In the genomic region with DNA sequence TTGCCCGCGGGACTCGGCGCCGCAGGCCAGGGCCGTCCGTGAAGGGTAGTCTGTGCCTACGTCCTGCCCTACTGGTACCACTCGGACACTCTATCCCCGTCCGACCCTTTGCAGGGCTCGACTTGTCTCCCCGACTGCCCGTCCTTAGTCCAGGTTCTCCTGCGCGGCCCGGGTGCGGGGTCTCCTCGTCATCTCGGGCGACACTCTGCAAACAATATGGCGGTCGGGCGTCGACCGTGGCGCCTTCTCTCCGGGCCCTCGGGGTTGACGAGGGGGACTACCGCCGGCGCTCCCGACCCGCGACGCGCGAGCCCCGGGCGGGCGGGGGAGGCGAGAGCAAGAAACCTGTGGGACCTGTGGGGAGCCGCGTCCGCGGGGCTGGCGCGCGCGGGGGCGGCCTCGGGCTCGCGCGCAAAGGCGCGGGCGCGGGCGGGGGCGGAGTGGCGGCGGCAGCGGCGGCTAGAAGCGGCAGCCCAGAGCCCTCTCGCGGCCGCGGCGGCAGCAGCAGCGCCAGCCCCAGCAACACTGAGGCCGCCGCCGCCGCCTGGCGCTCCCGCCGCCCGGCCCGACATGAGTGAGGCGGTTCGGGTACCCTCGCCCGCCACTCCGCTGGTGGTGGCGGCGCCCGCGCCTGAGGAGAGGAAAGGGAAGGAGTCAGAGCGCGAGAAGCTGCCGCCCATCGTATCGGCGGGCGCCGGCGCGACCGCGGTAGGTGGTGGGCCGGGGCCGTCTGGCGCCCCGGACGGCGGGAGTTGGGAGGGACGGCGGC, we compare ENCODE assay signal across 8 cellular contexts. TPM values are rescaled to one million over a fixed set of nuclear protein-coding genes. Genes with fewer than 3 reads are reported as not detected.
A peak's percentile ranks its signal among the peaks of the same experiment; 100 is the strongest.
DNase-seq lines count a peak whose midpoint lies in the region; ATAC-seq and TF ChIP-seq lines count a peak whose summit lies in the region.

Gene HECTD2, plus strand, starts transcription at position 476 of the 769 bp plus-strand sequence. Its CDS starts 95 bp downstream, at position 571.

- H3K4me3 ChIP-seq in mesenchymal stem cell (ENCODE audit: insufficient read depth in 1 of 2, low read depth in 1 of 2, low read length in 2 of 2) = peak within 1 kb of the TSS; percentile 93 to 95

- peak within 1 kb of the TSS; percentile 93 for H3K4me3 Mint-ChIP-seq in activated CD8-positive, alpha-beta T cell treated with anti-CD3 and anti-CD28 coated beads for 36 hours

- H3K14ac ChIP-seq in mesenchymal stem cell (ENCODE audit: low read length in 2 of 2) = peak within 1 kb of the TSS; percentile 76 to 99

- peak within 1 kb of the TSS; percentile 97 for H3K27ac ChIP-seq in mesenchymal stem cell (ENCODE audit: low read length, poor library complexity, severe bottlenecking)

- TF ChIP-seq CTCF in activated CD8-positive, alpha-beta T cell treated with anti-CD3 and anti-CD28 coated beads for 36 hours (IDR thresholded peaks at IDR 0.05) = no peak

- intact Hi-C loops in activated CD8-positive, alpha-beta T cell treated with anti-CD3 and anti-CD28 coated beads for 36 hours (cut with micrococcal nuclease) = no loop called here

- H3K9ac ChIP-seq in mesenchymal stem cell (ENCODE audit: low read length) = peak within 1 kb of the TSS; percentile 99

- peak within 1 kb of the TSS; percentile 91 for H2AFZ ChIP-seq in mesenchymal stem cell (ENCODE audit: low read depth, low read length)

- H3K4ac ChIP-seq in mesenchymal stem cell (ENCODE audit: low read depth in 1 of 2, low read length in 2 of 2) = peak within 1 kb of the TSS; percentile 75 to 100

- H3K36me3 Mint-ChIP-seq in activated CD8-positive, alpha-beta T cell treated with anti-CD3 and anti-CD28 coated beads for 36 hours (ENCODE audit: low read depth) = peaks cover 4% of the 10 kb centered on the region

- H2BK15ac ChIP-seq in mesenchymal stem cell (ENCODE audit: low read depth, poor library complexity, severe bottlenecking) = peak within 1 kb of the TSS; percentile 88

- H3K23ac ChIP-seq in mesenchymal stem cell (ENCODE audit: low read length in 2 of 2) = peak within 1 kb of the TSS in 1 of 2 experiments; percentile 98

- peak within 1 kb of the TSS; percentile 95 for H2BK120ac ChIP-seq in mesenchymal stem cell (ENCODE audit: low read depth, low read length)

- no peaks in the 10 kb centered on the region for H3K27me3 ChIP-seq in mesenchymal stem cell (ENCODE audit: control insufficient read depth in 1 of 2, insufficient read depth in 1 of 2, low read length in 2 of 2)

- DNase-seq in AG20443 (ENCODE audit: low spot score) (peak; percentile 92), NCI-H446 treated with DMSO at 0.1 percent for 48 hours (lab: John Stamatoyannopoulos, UW) (peak; percentile 58), mesenchymal stem cell (peak; percentile 80)
- peak; percentile 80 for DNase-seq in activated CD8-positive, alpha-beta T cell treated with anti-CD3 and anti-CD28 coated beads for 36 hours
- DNase-seq in effector CD4-positive, alpha-beta T cell = peak; percentile 72
- peak; percentile 61 for DNase-seq in stimulated activated CD8-positive, alpha-beta memory T cell treated with anti-CD3 and anti-CD28 coated beads, Interleukin-12 subunit alpha, Interleukin-12 subunit beta, amount 100 ng/mL, for 24 hours (ENCODE audit: extremely low read depth)

- H3K36me3 ChIP-seq in mesenchymal stem cell (ENCODE audit: control insufficient read depth in 1 of 2, insufficient read depth in 2 of 2, low read depth in 1 of 2, low read length in 2 of 2) = no peaks in the 10 kb centered on the region

- H3K27ac Mint-ChIP-seq in activated CD8-positive, alpha-beta T cell treated with anti-CD3 and anti-CD28 coated beads for 36 hours = peak within 1 kb of the TSS; percentile 95

- POLR2A ChIA-PET in activated CD8-positive, alpha-beta T cell treated with anti-CD3 and anti-CD28 coated beads for 36 hours (lab: Charles Lee) = no interaction called here

- H3K9me3 Mint-ChIP-seq in activated CD8-positive, alpha-beta T cell treated with anti-CD3 and anti-CD28 coated beads for 36 hours = no peaks in the 10 kb centered on the region

- H3K18ac ChIP-seq in mesenchymal stem cell (ENCODE audit: low read depth in 1 of 2, low read length in 2 of 2) = peak within 1 kb of the TSS; percentile 99 to 100

- no peaks in the 10 kb centered on the region for H3K9me3 ChIP-seq in mesenchymal stem cell (ENCODE audit: control insufficient read depth, low read length)

- H3K4me1 Mint-ChIP-seq in activated CD8-positive, alpha-beta T cell treated with anti-CD3 and anti-CD28 coated beads for 36 hours (ENCODE audit: low read depth) = peaks cover 16% of the 10 kb centered on the region

- under 1% methylated on average over 92 of the region's 111 CpGs for WGBS in mesenchymal stem cell

- H3K4me1 ChIP-seq in mesenchymal stem cell (ENCODE audit: control insufficient read depth, insufficient read depth, low read depth, low read length) = peaks cover 3% of the 10 kb centered on the region

- peak within 1 kb of the TSS; percentile 38 to 86 for H2BK12ac ChIP-seq in mesenchymal stem cell (ENCODE audit: low read length in 2 of 2)

- peak within 1 kb of the TSS; percentile 100 for H4K8ac ChIP-seq in mesenchymal stem cell (ENCODE audit: low read length)

- H4K91ac ChIP-seq in mesenchymal stem cell (ENCODE audit: low read length) = peak within 1 kb of the TSS; percentile 85

- peaks cover 3% of the 10 kb centered on the region for H3K79me1 ChIP-seq in mesenchymal stem cell (replicated peaks; ENCODE audit: low read length, poor library complexity, severe bottlenecking)

- peak; percentile 88 for ATAC-seq in GM18867 (IDR thresholded peaks at IDR 0.05; ENCODE audit: unreplicated experiment)
- ATAC-seq in HG03095 (IDR thresholded peaks at IDR 0.05; ENCODE audit: unreplicated experiment) = peak; percentile 88
- peak; percentile 82 for ATAC-seq in activated CD8-positive, alpha-beta T cell treated with anti-CD3 and anti-CD28 coated beads for 36 hours

- H2BK5ac ChIP-seq in mesenchymal stem cell (ENCODE audit: low read depth, low read length, poor library complexity, severe bottlenecking) = peak within 1 kb of the TSS; percentile 99

- peaks cover 3% of the 10 kb centered on the region for H3K27me3 Mint-ChIP-seq in activated CD8-positive, alpha-beta T cell treated with anti-CD3 and anti-CD28 coated beads for 36 hours

- CTCF ChIA-PET in activated CD8-positive, alpha-beta T cell treated with anti-CD3 and anti-CD28 coated beads for 36 hours (lab: Charles Lee) = interaction anchor here (1.1 to 1.3 kb wide), 2 partner anchors 18 to 22 kb away, joined by 3 read pairs; no protein-coding TSS in a partner anchor

- peak within 1 kb of the TSS; percentile 81 for H3K4me2 ChIP-seq in mesenchymal stem cell (ENCODE audit: low read length, poor library complexity, severe bottlenecking)

- H2AK5ac ChIP-seq in mesenchymal stem cell (ENCODE audit: low read length, severe bottlenecking) = peak within 1 kb of the TSS; percentile 54

RNA-seq across cellular contexts. Expression of gene HECTD2, which starts in this region (rescaled TPM):
- total RNA-seq in activated CD8-positive, alpha-beta T cell treated with anti-CD3 and anti-CD28 coated beads for 36 hours = 1 to 10 TPM; 2.7 to 3.8 TPM
- polyA plus RNA-seq in mesenchymal stem cell (2013, experiment 1 of 2) = 6.3 TPM
- polyA plus RNA-seq in mesenchymal stem cell (2013, experiment 2 of 2) = 6.7 TPM

Comparison
In these comparisons a context has a peak if more than half of its experiments do, and no peak if none do; other contexts are left out.
1. Peak in every context shown above with its lines: DNase-seq, ATAC-seq, H3K4me3 ChIP-seq and H3K27ac ChIP-seq.